In genomic region chr2:171921970-171922229, GRCh38 we compare ENCODE assay signal across 7 cellular contexts. TPM values are rescaled to one million over a fixed set of nuclear protein-coding genes. Genes with fewer than 3 reads are reported as not detected.
A peak's percentile ranks its signal among the peaks of the same experiment; 100 is the strongest.
DNase-seq lines count a peak whose midpoint lies in the region; ATAC-seq and TF ChIP-seq lines count a peak whose summit lies in the region.

No MANE protein-coding gene starts in this region.

- peak overlapping the region; percentile 97 for H3K27ac Mint-ChIP-seq in stimulated activated naive B cell treated with anti-CD40 and anti-IgM and Interleukin-4, amounts not matched to agents 10 μg/mL and 1 μg/mL and 100 μg/mL, for 72 hours

- H3K9me3 ChIP-seq in WERI-Rb-1 (ENCODE audit: severe bottlenecking) (no peaks in the 10 kb centered on the region), right cardiac atrium (ENCODE audit: control insufficient read depth, low read length) (no peaks in the 10 kb centered on the region)

- peak overlapping the region; percentile 32; the same call in 1 of the 2 replicates for H3K4me3 ChIP-seq in H7 (ENCODE audit: insufficient read depth, low read depth, low read length)
- H3K4me3 ChIP-seq in WERI-Rb-1 (ENCODE audit: low read depth, low read length): peak overlapping the region; percentile 81
- H3K4me3 ChIP-seq in right cardiac atrium (ENCODE audit: low read length): peak overlapping the region; percentile 49

- H3K4me3 Mint-ChIP-seq in stimulated activated naive B cell treated with anti-CD40 and anti-IgM and Interleukin-4, amounts not matched to agents 10 μg/mL and 1 μg/mL and 100 μg/mL, for 72 hours: peak overlapping the region; percentile 87 to 98

- H3K27me3 Mint-ChIP-seq in stimulated activated naive B cell treated with anti-CD40 and anti-IgM and Interleukin-4, amounts not matched to agents 10 μg/mL and 1 μg/mL and 100 μg/mL, for 72 hours: no peaks in the 10 kb centered on the region

- no peaks in the 10 kb centered on the region for H3K9me3 Mint-ChIP-seq in stimulated activated naive B cell treated with anti-CD40 and anti-IgM and Interleukin-4, amounts not matched to agents 10 μg/mL and 1 μg/mL and 100 μg/mL, for 72 hours

- DNase-seq in H7 (no peak), WERI-Rb-1 (no peak), right cardiac atrium (no peak)
- DNase-seq in stimulated activated naive B cell treated with anti-CD40 and anti-IgM and Interleukin-4, amounts not matched to agents 10 μg/mL and 1 μg/mL and 100 μg/mL, for 72 hours: no peak
- no peak for DNase-seq in stimulated activated CD4-positive, alpha-beta T cell treated with anti-CD3 and anti-CD28 coated beads, Interleukin-4, amount 100 ng/mL, for 1 hour

- TF ChIP-seq CTCF in WERI-Rb-1 (IDR thresholded peaks at IDR 0.05; ENCODE audit: low read depth, low read length): no peak

- 16% methylated on average over 5 of the region's 5 CpGs for WGBS in right cardiac atrium

- H3K27ac ChIP-seq in WERI-Rb-1 (peak overlapping the region; percentile 96), right cardiac atrium (ENCODE audit: low read length) (peak overlapping the region; percentile 61)

- intact Hi-C loops in right cardiac atrium (cut with DNase I): no loop called here

- peaks cover 2 to 4% of the 10 kb centered on the region in 2 donors for H3K36me3 Mint-ChIP-seq in stimulated activated naive B cell treated with anti-CD40 and anti-IgM and Interleukin-4, amounts not matched to agents 10 μg/mL and 1 μg/mL and 100 μg/mL, for 72 hours

- H3K27me3 ChIP-seq in H7 (ENCODE audit: control insufficient read depth, insufficient read depth, low read length): no peaks in the 10 kb centered on the region
- no peaks in the 10 kb centered on the region for H3K27me3 ChIP-seq in WERI-Rb-1 (ENCODE audit: insufficient read depth, low read depth, severe bottlenecking)
- H3K27me3 ChIP-seq in right cardiac atrium (ENCODE audit: control insufficient read depth, insufficient read depth): no peaks in the 10 kb centered on the region

- H3K4me1 Mint-ChIP-seq in stimulated activated naive B cell treated with anti-CD40 and anti-IgM and Interleukin-4, amounts not matched to agents 10 μg/mL and 1 μg/mL and 100 μg/mL, for 72 hours: peaks cover 13 to 19% of the 10 kb centered on the region in 2 donors

- ATAC-seq in right cardiac atrium (no peak), GM18870 (IDR thresholded peaks at IDR 0.05; ENCODE audit: unreplicated experiment) (no peak), GM18520 (IDR thresholded peaks at IDR 0.05; ENCODE audit: unreplicated experiment) (no peak)
- ATAC-seq in stimulated activated naive B cell treated with anti-CD40 and anti-IgM and Interleukin-4, amounts not matched to agents 10 μg/mL and 1 μg/mL and 100 μg/mL, for 72 hours (replicated peaks): peak in 1 of 2 donors; percentile 10

- no peaks in the 10 kb centered on the region for H3K4me1 ChIP-seq in right cardiac atrium (ENCODE audit: control insufficient read depth, insufficient read depth, low read length)

- H3K36me3 ChIP-seq in H7 (replicated peaks; ENCODE audit: control insufficient read depth, insufficient read depth, low read length) (no peaks in the 10 kb centered on the region), WERI-Rb-1 (peaks cover 26% of the 10 kb centered on the region)

RNA-seq across cellular contexts. Expression of gene HAT1, which starts 0.4 kb away (rescaled TPM):
- 60.4 and 65.9 TPM in 2 replicates for total RNA-seq in H7 (2014; rRNA removed; shearing (Covaris generic))
- 10 to 100 TPM; 29.1 to 35.0 (median 33.2) TPM for total RNA-seq in right cardiac atrium
- 27.6 TPM for polyA plus RNA-seq in right cardiac atrium

RNA-seq across cellular contexts. Expression of gene SLC25A12, which starts 27.9 kb away (rescaled TPM):
- total RNA-seq in H7 (2014; rRNA removed; shearing (Covaris generic)): 11.3 and 12.2 TPM in 2 replicates
- 100 to 1,000 TPM in 2 of 4 donors, 10 to 100 TPM in 2; 94.1 to 122 (median 102) TPM for total RNA-seq in right cardiac atrium
- 74.2 TPM for polyA plus RNA-seq in right cardiac atrium
